In the genomic region with DNA sequence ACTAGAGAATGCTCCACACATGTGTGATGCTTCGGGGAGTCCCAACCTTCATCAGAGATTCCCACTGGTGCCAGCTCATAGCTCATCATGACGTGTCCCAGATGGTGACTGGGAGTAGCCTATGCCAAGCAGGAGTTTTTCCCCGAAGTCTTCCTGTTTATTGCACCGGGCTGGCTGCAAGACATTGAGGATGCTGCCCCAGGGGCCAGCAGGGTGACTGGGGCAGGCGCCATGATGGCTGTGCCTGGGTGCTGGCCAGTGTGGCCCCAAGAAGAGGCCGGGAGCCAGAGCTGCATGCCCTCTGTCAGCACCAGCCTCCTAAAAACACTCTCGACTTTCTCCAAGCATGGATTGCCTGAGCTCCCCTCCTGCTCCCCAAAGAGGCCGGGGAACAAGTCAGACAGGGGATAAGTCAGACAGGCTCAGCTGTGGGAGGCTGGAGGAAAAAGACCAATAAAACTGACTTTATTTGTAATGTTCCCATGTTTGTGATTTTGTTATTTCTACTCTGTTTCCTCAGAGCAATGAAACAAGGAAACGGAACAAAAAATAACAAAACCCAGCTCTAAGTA, we compare ENCODE assay signal across 1 cellular context.
TF ChIP-seq lines count a peak whose summit lies in the region.
"Not testable (repeated sequence)": the region's sequence is repeated elsewhere in the genome, so short reads cannot be mapped to it uniquely, and the experiment has no call there.

No MANE protein-coding gene starts in this region.

TF ChIP-seq in HepG2, 621 proteins besides CTCF, POLR2A, EP300 and RAD21:
- TF ChIP-seq ZNF768 (CRISPR knock-in tag; IDR thresholded peaks at IDR 0.05): peak; percentile 50; the same call in 1 of the 2 replicates
- TF ChIP-seq SNAPC2 (CRISPR knock-in tag; IDR thresholded peaks at IDR 0.05): 0 out of 2 replicates have a peak, but pooled peaks have one; percentile 50
- not testable (repeated sequence) for TF ChIP-seq NR2F6 (IDR thresholded peaks at IDR 0.05); MAZ (IDR thresholded peaks at IDR 0.05; ENCODE audit: borderline replicate concordance, low read depth, low read length)
- peak; percentile 1; the same call in 1 of the 2 replicates for TF ChIP-seq NR2F6 (CRISPR knock-in tag; IDR thresholded peaks at IDR 0.05)
- 0 out of 2 replicates have a peak, but pooled peaks have one; percentile 25 for TF ChIP-seq NFKB2 (CRISPR knock-in tag; IDR thresholded peaks at IDR 0.05; ENCODE audit: borderline replicate concordance)
- 0 out of 2 replicates have a peak, but pooled peaks have one; percentile 46 for TF ChIP-seq MAZ (CRISPR knock-in tag; IDR thresholded peaks at IDR 0.05; ENCODE audit: low read depth)
- 0 out of 2 replicates have a peak, but pooled peaks have one; percentile 3 for TF ChIP-seq ELF1 (CRISPR knock-in tag; IDR thresholded peaks at IDR 0.05)
- TF ChIP-seq, protein P1, sequence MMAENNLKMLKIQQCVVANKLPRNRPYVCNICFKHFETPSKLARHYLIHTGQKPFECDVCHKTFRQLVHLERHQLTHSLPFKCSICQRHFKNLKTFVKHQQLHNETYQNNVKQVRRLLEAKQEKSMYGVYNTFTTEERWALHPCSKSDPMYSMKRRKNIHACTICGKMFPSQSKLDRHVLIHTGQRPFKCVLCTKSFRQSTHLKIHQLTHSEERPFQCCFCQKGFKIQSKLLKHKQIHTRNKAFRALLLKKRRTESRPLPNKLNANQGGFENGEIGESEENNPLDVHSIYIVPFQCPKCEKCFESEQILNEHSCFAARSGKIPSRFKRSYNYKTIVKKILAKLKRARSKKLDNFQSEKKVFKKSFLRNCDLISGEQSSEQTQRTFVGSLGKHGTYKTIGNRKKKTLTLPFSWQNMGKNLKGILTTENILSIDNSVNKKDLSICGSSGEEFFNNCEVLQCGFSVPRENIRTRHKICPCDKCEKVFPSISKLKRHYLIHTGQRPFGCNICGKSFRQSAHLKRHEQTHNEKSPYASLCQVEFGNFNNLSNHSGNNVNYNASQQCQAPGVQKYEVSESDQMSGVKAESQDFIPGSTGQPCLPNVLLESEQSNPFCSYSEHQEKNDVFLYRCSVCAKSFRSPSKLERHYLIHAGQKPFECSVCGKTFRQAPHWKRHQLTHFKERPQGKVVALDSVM (CRISPR knock-in tag; IDR thresholded peaks at IDR 0.05): peak; percentile 83; the same call in 1 of the 2 replicates
- peak; percentile 50; the same call in 1 of the 2 replicates for TF ChIP-seq RFXAP (CRISPR knock-in tag; IDR thresholded peaks at IDR 0.05; ENCODE audit: borderline replicate concordance)
- TF ChIP-seq, protein P2, sequence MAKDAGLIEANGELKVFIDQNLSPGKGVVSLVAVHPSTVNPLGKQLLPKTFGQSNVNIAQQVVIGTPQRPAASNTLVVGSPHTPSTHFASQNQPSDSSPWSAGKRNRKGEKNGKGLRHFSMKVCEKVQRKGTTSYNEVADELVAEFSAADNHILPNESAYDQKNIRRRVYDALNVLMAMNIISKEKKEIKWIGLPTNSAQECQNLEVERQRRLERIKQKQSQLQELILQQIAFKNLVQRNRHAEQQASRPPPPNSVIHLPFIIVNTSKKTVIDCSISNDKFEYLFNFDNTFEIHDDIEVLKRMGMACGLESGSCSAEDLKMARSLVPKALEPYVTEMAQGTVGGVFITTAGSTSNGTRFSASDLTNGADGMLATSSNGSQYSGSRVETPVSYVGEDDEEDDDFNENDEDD (CRISPR knock-in tag; IDR thresholded peaks at IDR 0.05; ENCODE audit: borderline replicate concordance): 0 out of 2 replicates have a peak, but pooled peaks have one; percentile 2
- peak; percentile 34 for TF ChIP-seq YY1 (IDR thresholded peaks at IDR 0.05; ENCODE audit: insufficient read depth, insufficient replicate concordance, low read depth, low read length)
- peak; percentile 43; the same call in 1 of the 2 replicates for TF ChIP-seq RXRA (CRISPR knock-in tag; IDR thresholded peaks at IDR 0.05)
- TF ChIP-seq SALL1 (CRISPR knock-in tag; IDR thresholded peaks at IDR 0.05): peak; percentile 21; the same call in 1 of the 2 replicates
- TF ChIP-seq ZNF12 (CRISPR knock-in tag; IDR thresholded peaks at IDR 0.05): peak; percentile 22; the same call in 1 of the 2 replicates
- TF ChIP-seq ZNF747 (CRISPR knock-in tag; IDR thresholded peaks at IDR 0.05; ENCODE audit: borderline replicate concordance): 0 out of 2 replicates have a peak, but pooled peaks have one; percentile 18
- 0 out of 2 replicates have a peak, but pooled peaks have one; percentile 6 for TF ChIP-seq ZFX (CRISPR knock-in tag; IDR thresholded peaks at IDR 0.05; ENCODE audit: low read depth)
- TF ChIP-seq, protein P3, sequence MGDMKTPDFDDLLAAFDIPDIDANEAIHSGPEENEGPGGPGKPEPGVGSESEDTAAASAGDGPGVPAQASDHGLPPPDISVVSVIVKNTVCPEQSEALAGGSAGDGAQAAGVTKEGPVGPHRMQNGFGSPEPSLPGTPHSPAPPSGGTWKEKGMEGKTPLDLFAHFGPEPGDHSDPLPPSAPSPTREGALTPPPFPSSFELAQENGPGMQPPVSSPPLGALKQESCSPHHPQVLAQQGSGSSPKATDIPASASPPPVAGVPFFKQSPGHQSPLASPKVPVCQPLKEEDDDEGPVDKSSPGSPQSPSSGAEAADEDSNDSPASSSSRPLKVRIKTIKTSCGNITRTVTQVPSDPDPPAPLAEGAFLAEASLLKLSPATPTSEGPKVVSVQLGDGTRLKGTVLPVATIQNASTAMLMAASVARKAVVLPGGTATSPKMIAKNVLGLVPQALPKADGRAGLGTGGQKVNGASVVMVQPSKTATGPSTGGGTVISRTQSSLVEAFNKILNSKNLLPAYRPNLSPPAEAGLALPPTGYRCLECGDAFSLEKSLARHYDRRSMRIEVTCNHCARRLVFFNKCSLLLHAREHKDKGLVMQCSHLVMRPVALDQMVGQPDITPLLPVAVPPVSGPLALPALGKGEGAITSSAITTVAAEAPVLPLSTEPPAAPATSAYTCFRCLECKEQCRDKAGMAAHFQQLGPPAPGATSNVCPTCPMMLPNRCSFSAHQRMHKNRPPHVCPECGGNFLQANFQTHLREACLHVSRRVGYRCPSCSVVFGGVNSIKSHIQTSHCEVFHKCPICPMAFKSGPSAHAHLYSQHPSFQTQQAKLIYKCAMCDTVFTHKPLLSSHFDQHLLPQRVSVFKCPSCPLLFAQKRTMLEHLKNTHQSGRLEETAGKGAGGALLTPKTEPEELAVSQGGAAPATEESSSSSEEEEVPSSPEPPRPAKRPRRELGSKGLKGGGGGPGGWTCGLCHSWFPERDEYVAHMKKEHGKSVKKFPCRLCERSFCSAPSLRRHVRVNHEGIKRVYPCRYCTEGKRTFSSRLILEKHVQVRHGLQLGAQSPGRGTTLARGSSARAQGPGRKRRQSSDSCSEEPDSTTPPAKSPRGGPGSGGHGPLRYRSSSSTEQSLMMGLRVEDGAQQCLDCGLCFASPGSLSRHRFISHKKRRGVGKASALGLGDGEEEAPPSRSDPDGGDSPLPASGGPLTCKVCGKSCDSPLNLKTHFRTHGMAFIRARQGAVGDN (CRISPR knock-in tag; IDR thresholded peaks at IDR 0.05): peak; percentile 52
